In genomic region chrX:107599371-107599970, GRCh38 we compare ENCODE assay signal across 1 cellular context.
TF ChIP-seq lines count a peak whose summit lies in the region.

No MANE protein-coding gene starts in this region.

TF ChIP-seq in GM23338, 12 proteins besides CTCF, POLR2A, EP300 and RAD21 (continued from another document):
- TF ChIP-seq, protein P1, sequence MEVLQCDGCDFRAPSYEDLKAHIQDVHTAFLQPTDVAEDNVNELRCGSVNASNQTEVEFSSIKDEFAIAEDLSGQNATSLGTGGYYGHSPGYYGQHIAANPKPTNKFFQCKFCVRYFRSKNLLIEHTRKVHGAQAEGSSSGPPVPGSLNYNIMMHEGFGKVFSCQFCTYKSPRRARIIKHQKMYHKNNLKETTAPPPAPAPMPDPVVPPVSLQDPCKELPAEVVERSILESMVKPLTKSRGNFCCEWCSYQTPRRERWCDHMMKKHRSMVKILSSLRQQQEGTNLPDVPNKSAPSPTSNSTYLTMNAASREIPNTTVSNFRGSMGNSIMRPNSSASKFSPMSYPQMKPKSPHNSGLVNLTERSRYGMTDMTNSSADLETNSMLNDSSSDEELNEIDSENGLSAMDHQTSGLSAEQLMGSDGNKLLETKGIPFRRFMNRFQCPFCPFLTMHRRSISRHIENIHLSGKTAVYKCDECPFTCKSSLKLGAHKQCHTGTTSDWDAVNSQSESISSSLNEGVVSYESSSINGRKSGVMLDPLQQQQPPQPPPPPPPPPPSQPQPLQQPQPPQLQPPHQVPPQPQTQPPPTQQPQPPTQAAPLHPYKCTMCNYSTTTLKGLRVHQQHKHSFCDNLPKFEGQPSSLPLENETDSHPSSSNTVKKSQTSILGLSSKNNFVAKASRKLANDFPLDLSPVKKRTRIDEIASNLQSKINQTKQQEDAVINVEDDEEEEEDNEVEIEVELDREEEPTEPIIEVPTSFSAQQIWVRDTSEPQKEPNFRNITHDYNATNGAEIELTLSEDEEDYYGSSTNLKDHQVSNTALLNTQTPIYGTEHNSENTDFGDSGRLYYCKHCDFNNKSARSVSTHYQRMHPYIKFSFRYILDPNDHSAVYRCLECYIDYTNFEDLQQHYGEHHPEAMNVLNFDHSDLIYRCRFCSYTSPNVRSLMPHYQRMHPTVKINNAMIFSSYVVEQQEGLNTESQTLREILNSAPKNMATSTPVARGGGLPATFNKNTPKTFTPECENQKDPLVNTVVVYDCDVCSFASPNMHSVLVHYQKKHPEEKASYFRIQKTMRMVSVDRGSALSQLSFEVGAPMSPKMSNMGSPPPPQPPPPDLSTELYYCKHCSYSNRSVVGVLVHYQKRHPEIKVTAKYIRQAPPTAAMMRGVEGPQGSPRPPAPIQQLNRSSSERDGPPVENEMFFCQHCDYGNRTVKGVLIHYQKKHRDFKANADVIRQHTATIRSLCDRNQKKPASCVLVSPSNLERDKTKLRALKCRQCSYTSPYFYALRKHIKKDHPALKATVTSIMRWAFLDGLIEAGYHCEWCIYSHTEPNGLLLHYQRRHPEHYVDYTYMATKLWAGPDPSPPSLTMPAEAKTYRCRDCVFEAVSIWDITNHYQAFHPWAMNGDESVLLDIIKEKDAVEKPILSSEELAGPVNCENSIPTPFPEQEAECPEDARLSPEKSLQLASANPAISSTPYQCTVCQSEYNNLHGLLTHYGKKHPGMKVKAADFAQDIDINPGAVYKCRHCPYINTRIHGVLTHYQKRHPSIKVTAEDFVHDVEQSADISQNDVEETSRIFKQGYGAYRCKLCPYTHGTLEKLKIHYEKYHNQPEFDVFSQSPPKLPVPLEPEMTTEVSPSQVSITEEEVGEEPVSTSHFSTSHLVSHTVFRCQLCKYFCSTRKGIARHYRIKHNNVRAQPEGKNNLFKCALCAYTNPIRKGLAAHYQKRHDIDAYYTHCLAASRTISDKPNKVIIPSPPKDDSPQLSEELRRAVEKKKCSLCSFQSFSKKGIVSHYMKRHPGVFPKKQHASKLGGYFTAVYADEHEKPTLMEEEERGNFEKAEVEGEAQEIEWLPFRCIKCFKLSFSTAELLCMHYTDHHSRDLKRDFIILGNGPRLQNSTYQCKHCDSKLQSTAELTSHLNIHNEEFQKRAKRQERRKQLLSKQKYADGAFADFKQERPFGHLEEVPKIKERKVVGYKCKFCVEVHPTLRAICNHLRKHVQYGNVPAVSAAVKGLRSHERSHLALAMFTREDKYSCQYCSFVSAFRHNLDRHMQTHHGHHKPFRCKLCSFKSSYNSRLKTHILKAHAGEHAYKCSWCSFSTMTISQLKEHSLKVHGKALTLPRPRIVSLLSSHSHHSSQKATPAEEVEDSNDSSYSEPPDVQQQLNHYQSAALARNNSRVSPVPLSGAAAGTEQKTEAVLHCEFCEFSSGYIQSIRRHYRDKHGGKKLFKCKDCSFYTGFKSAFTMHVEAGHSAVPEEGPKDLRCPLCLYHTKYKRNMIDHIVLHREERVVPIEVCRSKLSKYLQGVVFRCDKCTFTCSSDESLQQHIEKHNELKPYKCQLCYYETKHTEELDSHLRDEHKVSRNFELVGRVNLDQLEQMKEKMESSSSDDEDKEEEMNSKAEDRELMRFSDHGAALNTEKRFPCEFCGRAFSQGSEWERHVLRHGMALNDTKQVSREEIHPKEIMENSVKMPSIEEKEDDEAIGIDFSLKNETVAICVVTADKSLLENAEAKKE (CRISPR knock-in tag; IDR thresholded peaks at IDR 0.05) = no peak
- no peak for TF ChIP-seq CREB1 (CRISPR knock-in tag; IDR thresholded peaks at IDR 0.05; ENCODE audit: low read depth)
- no peak for TF ChIP-seq JUNB (IDR thresholded peaks at IDR 0.05; ENCODE audit: unreplicated experiment)
- TF ChIP-seq, protein P2, sequence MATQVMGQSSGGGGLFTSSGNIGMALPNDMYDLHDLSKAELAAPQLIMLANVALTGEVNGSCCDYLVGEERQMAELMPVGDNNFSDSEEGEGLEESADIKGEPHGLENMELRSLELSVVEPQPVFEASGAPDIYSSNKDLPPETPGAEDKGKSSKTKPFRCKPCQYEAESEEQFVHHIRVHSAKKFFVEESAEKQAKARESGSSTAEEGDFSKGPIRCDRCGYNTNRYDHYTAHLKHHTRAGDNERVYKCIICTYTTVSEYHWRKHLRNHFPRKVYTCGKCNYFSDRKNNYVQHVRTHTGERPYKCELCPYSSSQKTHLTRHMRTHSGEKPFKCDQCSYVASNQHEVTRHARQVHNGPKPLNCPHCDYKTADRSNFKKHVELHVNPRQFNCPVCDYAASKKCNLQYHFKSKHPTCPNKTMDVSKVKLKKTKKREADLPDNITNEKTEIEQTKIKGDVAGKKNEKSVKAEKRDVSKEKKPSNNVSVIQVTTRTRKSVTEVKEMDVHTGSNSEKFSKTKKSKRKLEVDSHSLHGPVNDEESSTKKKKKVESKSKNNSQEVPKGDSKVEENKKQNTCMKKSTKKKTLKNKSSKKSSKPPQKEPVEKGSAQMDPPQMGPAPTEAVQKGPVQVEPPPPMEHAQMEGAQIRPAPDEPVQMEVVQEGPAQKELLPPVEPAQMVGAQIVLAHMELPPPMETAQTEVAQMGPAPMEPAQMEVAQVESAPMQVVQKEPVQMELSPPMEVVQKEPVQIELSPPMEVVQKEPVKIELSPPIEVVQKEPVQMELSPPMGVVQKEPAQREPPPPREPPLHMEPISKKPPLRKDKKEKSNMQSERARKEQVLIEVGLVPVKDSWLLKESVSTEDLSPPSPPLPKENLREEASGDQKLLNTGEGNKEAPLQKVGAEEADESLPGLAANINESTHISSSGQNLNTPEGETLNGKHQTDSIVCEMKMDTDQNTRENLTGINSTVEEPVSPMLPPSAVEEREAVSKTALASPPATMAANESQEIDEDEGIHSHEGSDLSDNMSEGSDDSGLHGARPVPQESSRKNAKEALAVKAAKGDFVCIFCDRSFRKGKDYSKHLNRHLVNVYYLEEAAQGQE (IDR thresholded peaks at IDR 0.05; ENCODE audit: unreplicated experiment) = no peak
- no peak for TF ChIP-seq STAT1 (IDR thresholded peaks at IDR 0.05; ENCODE audit: unreplicated experiment)
- no peak for TF ChIP-seq ZNF114 (CRISPR knock-in tag; IDR thresholded peaks at IDR 0.05)
- no peak for TF ChIP-seq EZH2phosphoT487 (IDR thresholded peaks at IDR 0.05; ENCODE audit: unreplicated experiment)
- no peak for TF ChIP-seq ZNF331 (CRISPR knock-in tag; IDR thresholded peaks at IDR 0.05; ENCODE audit: low read depth)
- no peak for TF ChIP-seq NANOG (IDR thresholded peaks at IDR 0.05; ENCODE audit: borderline replicate concordance)
- TF ChIP-seq POLR2AphosphoS5 (IDR thresholded peaks at IDR 0.05; ENCODE audit: low read depth) = no peak
